Comparison of ENCODE assay signal across 8 cellular contexts in the genomic region with DNA sequence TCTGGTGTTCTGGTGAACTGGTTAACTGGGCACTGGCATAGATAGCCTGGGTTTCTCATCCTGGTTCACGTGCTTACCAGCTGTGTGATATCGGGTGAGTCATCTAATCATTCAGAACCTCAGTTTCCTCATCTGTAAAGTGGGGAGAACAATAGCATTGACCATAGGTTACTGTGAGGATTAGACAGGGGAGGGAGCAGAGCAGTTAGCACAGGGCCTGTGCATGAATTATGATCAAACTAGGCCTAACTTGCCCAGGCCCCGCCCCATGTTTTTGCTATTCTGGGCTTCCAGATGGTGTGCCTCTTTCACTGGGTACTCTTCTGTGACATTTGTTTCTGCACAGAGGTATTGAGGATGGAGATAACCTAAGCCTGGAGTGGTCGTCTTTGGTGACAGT. TPM values are rescaled to one million over a fixed set of nuclear protein-coding genes. Genes with fewer than 3 reads are reported as not detected.
A peak's percentile ranks its signal among the peaks of the same experiment; 100 is the strongest.
DNase-seq lines count a peak whose midpoint lies in the region; ATAC-seq and TF ChIP-seq lines count a peak whose summit lies in the region.

No MANE protein-coding gene starts in this region.

- H3F3A ChIP-seq in SU-DHL-6 (ENCODE audit: insufficient read depth), result no peaks in the 10 kb centered on the region

- DNase-seq in heart left ventricle (no peak), cardiac septum (ENCODE audit: low spot score) (no peak), right cardiac atrium (no peak), ureter (ENCODE audit: low spot score) (peak; percentile 61)
- no peak for DNase-seq in activated CD4-positive, CD25-positive, alpha-beta regulatory T cell (lab: John Stamatoyannopoulos, UW)

- intact Hi-C loops in heart left ventricle (cut with DNase I), result no loop called here
- intact Hi-C loops in cardiac septum (cut with DNase I), result no loop called here
- intact Hi-C loops in right cardiac atrium (cut with DNase I), result no loop called here

- H4K20me1 ChIP-seq in SU-DHL-6 (ENCODE audit: low read depth, low read length), result no peaks in the 10 kb centered on the region

- TF ChIP-seq CTCF in heart left ventricle (IDR thresholded peaks at IDR 0.05) (no peak), SU-DHL-6 (IDR thresholded peaks at IDR 0.05; ENCODE audit: insufficient read depth, low read length, poor library complexity, severe bottlenecking) (no peak)

- no peaks in the 10 kb centered on the region for H3K27me3 ChIP-seq in heart left ventricle
- H3K27me3 ChIP-seq in SU-DHL-6 (ENCODE audit: low read length), result no peaks in the 10 kb centered on the region
- H3K27me3 ChIP-seq in right cardiac atrium (ENCODE audit: control insufficient read depth, insufficient read depth), result no peaks in the 10 kb centered on the region

- no peaks in the 10 kb centered on the region for H3K9me2 ChIP-seq in SU-DHL-6 (replicated peaks; ENCODE audit: insufficient read depth, low read length)

- H3K27ac ChIP-seq in heart left ventricle (peak overlapping the region in 11 of 12 donors; percentile 55 to 85 (median 77)), SU-DHL-6 (ENCODE audit: low read depth, low read length) (no peak overlapping the region), right cardiac atrium (ENCODE audit: low read length) (peak overlapping the region; percentile 1)

- H3K9me3 ChIP-seq in heart left ventricle (no peaks in the 10 kb centered on the region), SU-DHL-6 (ENCODE audit: insufficient read depth, low read length) (no peaks in the 10 kb centered on the region), right cardiac atrium (ENCODE audit: control insufficient read depth, low read length) (no peaks in the 10 kb centered on the region)

- H2AFZ ChIP-seq in SU-DHL-6 (ENCODE audit: low read depth, low read length, severe bottlenecking), result no peak overlapping the region

- 76 to 82% (median 80%) methylated on average over 4 of the region's 4 CpGs for WGBS in heart left ventricle, 4 donors
- 81% methylated on average over 4 of the region's 4 CpGs for WGBS in right cardiac atrium

- no peak overlapping the region for H3K9ac ChIP-seq in SU-DHL-6 (ENCODE audit: low read length)

- H3K4me3 ChIP-seq in heart left ventricle, result no peak overlapping the region
- no peak overlapping the region for H3K4me3 ChIP-seq in SU-DHL-6 (ENCODE audit: insufficient read depth, low read length, poor library complexity, severe bottlenecking)
- H3K4me3 ChIP-seq in right cardiac atrium (ENCODE audit: low read length), result no peak overlapping the region

- ATAC-seq in heart left ventricle, result peak in 1 of 4 donors; percentile 19
- ATAC-seq in right cardiac atrium, result peak in 1 of 2 donors; percentile 3
- ATAC-seq in GM21723 (IDR thresholded peaks at IDR 0.05; ENCODE audit: unreplicated experiment), result no peak
- no peak for ATAC-seq in HG02588 (IDR thresholded peaks at IDR 0.05; ENCODE audit: unreplicated experiment)

- peak overlapping the region; percentile 4 for H3K4me2 ChIP-seq in SU-DHL-6 (ENCODE audit: low read depth, low read length, poor library complexity, severe bottlenecking)

- no peaks in the 10 kb centered on the region for H3K36me3 ChIP-seq in heart left ventricle
- no peaks in the 10 kb centered on the region for H3K36me3 ChIP-seq in SU-DHL-6 (ENCODE audit: low read length)

- H3K4me1 ChIP-seq in heart left ventricle (peaks cover 0 to 47% (median 34%) of the 10 kb centered on the region in 12 donors), right cardiac atrium (ENCODE audit: control insufficient read depth, insufficient read depth, low read length) (peaks cover 7% of the 10 kb centered on the region)

- no peaks in the 10 kb centered on the region for H3K79me2 ChIP-seq in SU-DHL-6 (ENCODE audit: insufficient read depth, low read length)

- TF ChIP-seq POLR2A in heart left ventricle (IDR thresholded peaks at IDR 0.05), result no peak

RNA-seq across cellular contexts. Expression of a gene that starts 4.6 kb away (rescaled TPM):
- 10 to 100 TPM; 44.0 to 93.0 (median 62.0) TPM for total RNA-seq in heart left ventricle
- 10 to 100 TPM; 19.2 to 39.2 TPM for polyA plus RNA-seq in heart left ventricle
- total RNA-seq in cardiac septum, result 53.2 TPM
- 10 to 100 TPM; 37.4 to 47.2 (median 41.1) TPM for total RNA-seq in right cardiac atrium
- 17.2 TPM for polyA plus RNA-seq in right cardiac atrium
- 55.9 TPM for total RNA-seq in ureter

RNA-seq across cellular contexts. Expression of a gene that starts 25.8 kb away (rescaled TPM):
- total RNA-seq in heart left ventricle (100 to 1,000 TPM in 1 of 9 donors, 10 to 100 TPM in 5, 1 to 10 TPM in 3; 6.8 to 120 (median 11.0) TPM), cardiac septum (11.0 TPM), right cardiac atrium (10 to 100 TPM; 12.7 to 26.9 (median 23.5) TPM), ureter (79.6 TPM)
- polyA plus RNA-seq in heart left ventricle (10 to 100 TPM in 1 of 2 donors, 1 to 10 TPM in 1; 5.2 to 23.8 TPM), right cardiac atrium (11.6 TPM)

RNA-seq across cellular contexts. Expression of a gene that starts 56.1 kb away (rescaled TPM):
- total RNA-seq in heart left ventricle (10 to 100 TPM; 57.3 to 73.5 (median 62.9) TPM), cardiac septum (53.8 TPM), right cardiac atrium (10 to 100 TPM; 45.5 to 66.5 (median 62.9) TPM), ureter (103 TPM)
- polyA plus RNA-seq in heart left ventricle (10 to 100 TPM; 17.8 to 46.8 TPM), right cardiac atrium (25.8 TPM)
